Comparison of ENCODE assay signal across 19 cellular contexts in the genomic region with DNA sequence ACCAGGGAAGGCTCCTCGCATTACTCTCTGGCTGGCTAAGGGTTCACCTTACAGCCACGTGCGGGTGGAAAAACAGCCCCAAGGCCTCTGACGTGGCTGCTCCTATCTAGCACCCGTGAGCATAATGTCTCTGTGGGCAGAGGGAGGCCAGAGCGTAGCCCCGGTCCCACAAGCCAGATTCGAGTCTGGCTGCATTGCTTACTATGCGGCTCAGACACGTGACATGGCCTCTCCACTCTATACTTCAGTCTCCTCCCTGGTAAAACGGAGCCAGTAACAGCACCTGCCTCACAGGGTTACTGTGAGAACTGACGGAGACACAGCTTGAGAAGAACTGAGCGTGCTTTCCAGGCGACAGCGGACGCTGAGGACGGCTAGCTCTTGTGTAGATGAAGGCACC.
"Had no signal": no experiment of that assay in that cellular context is flagged by ENCODE, and none has a peak within 500 bp of the region (broad histone marks: within the 10 kb centered on the region; RNA-seq: fewer than 3 reads in every experiment).

No MANE protein-coding gene starts in this region.

- H3K36me3 ChIP-seq: uterus had no signal

- ATAC-seq: effector memory CD8-positive, alpha-beta T cell; gastroesophageal sphincter; pancreas; sciatic nerve had no signal

- H3K4me3 ChIP-seq: esophagus muscularis mucosa, gastroesophageal sphincter, pancreas, skin epidermis, upper lobe of left lung, uterus had no signal

- H3K27me3 ChIP-seq: esophagus muscularis mucosa, gastroesophageal sphincter, pancreas, upper lobe of left lung, uterus had no signal

- H3K9me3 ChIP-seq: esophagus muscularis mucosa, gastroesophageal sphincter, pancreas, upper lobe of left lung, uterus had no signal

- H3K9me3 Mint-ChIP-seq: effector memory CD8-positive, alpha-beta T cell; naive B cell; nephron had no signal

- H3K4me1 Mint-ChIP-seq: immature natural killer cell had no signal

- H3K27ac ChIP-seq: epithelial cell of prostate, esophagus muscularis mucosa, gastroesophageal sphincter, pancreas, skin epidermis, upper lobe of left lung, uterus had no signal

- DNase-seq: effector memory CD8-positive, alpha-beta T cell; glutamatergic neuron; immature natural killer cell; mesendoderm; naive B cell; occipital lobe; pancreas; retina; stimulated activated CD4-positive, alpha-beta T cell treated with anti-CD3 and anti-CD28 coated beads, Interleukin-2, amount 100 ng/mL, for 24 hours; stimulated activated naive CD4-positive, alpha-beta T cell treated with Interleukin-2 at 50 U/mL for 16 hours; upper lobe of left lung; uterus had no signal

- H3K27ac Mint-ChIP-seq: effector memory CD8-positive, alpha-beta T cell; immature natural killer cell; nephron; progenitor cell of endocrine pancreas had no signal

- H3K4me3 Mint-ChIP-seq: effector memory CD8-positive, alpha-beta T cell; immature natural killer cell; nephron had no signal

- H3K4me1 ChIP-seq: pancreas, upper lobe of left lung, uterus had no signal

- H3K27me3 Mint-ChIP-seq: effector memory CD8-positive, alpha-beta T cell; naive B cell; progenitor cell of endocrine pancreas had no signal
